Comparison of ENCODE assay signal across 24 cellular contexts in genomic region chr19:18670313-18670712, GRCh38. TPM values are rescaled to one million over a fixed set of nuclear protein-coding genes. Genes with fewer than 3 reads are reported as not detected.
"Had no signal": no experiment of that assay in that cellular context is flagged by ENCODE, and none has a peak within 500 bp of the region (broad histone marks: within the 10 kb centered on the region; RNA-seq: fewer than 3 reads in every experiment).

No MANE protein-coding gene starts in this region.

- H3K27ac ChIP-seq: brain microvascular endothelial cell, neutrophil, ovary, psoas muscle, thyroid gland, VCaP had no signal

- DNase-seq: activated CD4-positive, alpha-beta T cell treated with anti-CD3 and anti-CD28 coated beads, Interleukin-2, amount 50 U/mL, for 1 hour; activated CD4-positive, CD25-positive, alpha-beta regulatory T cell treated with anti-CD3 and anti-CD28 coated beads, Interleukin-2, amount 50 U/mL, for 72 hours; activated gamma-delta T cell treated with Interleukin-2 at 50 U/mL for 16 hours; activated T-cell treated with anti-CD3 and anti-CD28 coated beads, Interleukin-2, amount 50 U/mL, for 1 hour; brain microvascular endothelial cell; central memory CD4-positive, alpha-beta T cell; dorsolateral prefrontal cortex; hippocampal formation; left ventricle myocardium superior; mammary epithelial cell; midbrain; natural killer cell; ovary; psoas muscle; stimulated activated CD4-positive, alpha-beta T cell treated with anti-CD3 and anti-CD28 coated beads, Interleukin-12 subunit alpha, Interleukin-12 subunit beta, amount 100 ng/mL, for 4 hours; stimulated activated CD4-positive, alpha-beta T cell treated with anti-CD3 and anti-CD28 coated beads, Interleukin-4, amount 100 ng/mL, for 4 hours; stimulated activated naive CD8-positive, alpha-beta T cell treated with anti-CD3 and anti-CD28 coated beads, Interleukin-15, Interleukin-2, amounts not matched to agents 100 U/mL and 50 U/mL, for 24 hours; thyroid gland had no signal

- H3K9me3 ChIP-seq: ascending aorta, neutrophil, ovary, psoas muscle, right atrium auricular region, thyroid gland had no signal

- H3K27ac Mint-ChIP-seq: natural killer cell had no signal

- H3K27me3 ChIP-seq: ascending aorta, brain microvascular endothelial cell, dorsolateral prefrontal cortex, neutrophil, ovary, right atrium auricular region, thyroid gland had no signal

- ATAC-seq: left ventricle myocardium superior; natural killer cell; psoas muscle; stimulated activated naive CD8-positive, alpha-beta T cell treated with anti-CD3 and anti-CD28 coated beads, Interleukin-15, Interleukin-2, amounts not matched to agents 100 U/mL and 50 U/mL, for 24 hours had no signal

- H3K4me3 ChIP-seq: ascending aorta, dorsolateral prefrontal cortex, ovary, psoas muscle, right atrium auricular region, thyroid gland had no signal

- H3K9me3 Mint-ChIP-seq: activated naive CD4-positive, alpha-beta T cell treated with anti-CD3 and anti-CD28 coated beads, Interleukin-2, amount 50 U/mL, for 24 hours; natural killer cell had no signal

- H3K4me1 Mint-ChIP-seq: activated naive CD4-positive, alpha-beta T cell treated with anti-CD3 and anti-CD28 coated beads, Interleukin-2, amount 50 U/mL, for 24 hours; natural killer cell had no signal

- H3K27me3 Mint-ChIP-seq: activated naive CD4-positive, alpha-beta T cell treated with anti-CD3 and anti-CD28 coated beads, Interleukin-2, amount 50 U/mL, for 24 hours had no signal

- H3K36me3 Mint-ChIP-seq: activated naive CD4-positive, alpha-beta T cell treated with anti-CD3 and anti-CD28 coated beads, Interleukin-2, amount 50 U/mL, for 24 hours; natural killer cell had no signal

- H3K4me3 Mint-ChIP-seq: activated naive CD4-positive, alpha-beta T cell treated with anti-CD3 and anti-CD28 coated beads, Interleukin-2, amount 50 U/mL, for 24 hours; natural killer cell had no signal

- H3K36me3 ChIP-seq: ovary had no signal

RNA-seq across cellular contexts. Expression of gene TMEM59L, which starts 57.6 kb away (rescaled TPM):
- total RNA-seq: ascending aorta; natural killer cell; T-helper 2 cell treated with Interferon-gamma antibody and Interleukin-4, amounts not matched to agents 100 ng/mL and 5 ng/mL, for 36 hours had no signal
